ENCODE assay signal across 13 cellular contexts in genomic region chr18:3367491-3368091, GRCh38.
DNase-seq lines count a peak whose midpoint lies in the region; ATAC-seq and TF ChIP-seq lines count a peak whose summit lies in the region.
"Had no signal": no experiment of that assay in that cellular context is flagged by ENCODE, and none has a peak within 500 bp of the region (broad histone marks: within the 10 kb centered on the region; RNA-seq: fewer than 3 reads in every experiment).

No MANE protein-coding gene starts in this region.

- no peak overlapping the region for H3K4me3 Mint-ChIP-seq in neural progenitor cell
- H3K4me3 Mint-ChIP-seq: activated CD8-positive, alpha-beta T cell treated with anti-CD3 and anti-CD28 coated beads for 36 hours had no signal

- H3K36me3 ChIP-seq in PC-3 (ENCODE audit: low read depth, low read length) (no peaks in the 10 kb centered on the region), neural progenitor cell (no peaks in the 10 kb centered on the region)
- H3K36me3 ChIP-seq: neutrophil, SJCRH30 had no signal

- H3K4me2 ChIP-seq in PC-3 (ENCODE audit: low read length) (peak overlapping the region; percentile 66), neural progenitor cell (no peak overlapping the region)

- H3K4me1 ChIP-seq in PC-3 (ENCODE audit: insufficient read depth, low read length) (peaks cover 22% of the 10 kb centered on the region), neural progenitor cell (no peaks in the 10 kb centered on the region)

- H3K27ac Mint-ChIP-seq in neural progenitor cell, result peak overlapping the region; percentile 61
- H3K27ac Mint-ChIP-seq: activated CD8-positive, alpha-beta T cell treated with anti-CD3 and anti-CD28 coated beads for 36 hours had no signal

- H3K4me1 Mint-ChIP-seq in neural progenitor cell, result no peaks in the 10 kb centered on the region

- H3K27ac ChIP-seq in PC-3 (ENCODE audit: low read length), result peak overlapping the region; percentile 37
- no peak overlapping the region for H3K27ac ChIP-seq in neural progenitor cell
- H3K27ac ChIP-seq: dorsolateral prefrontal cortex, neutrophil, SJCRH30 had no signal

- no peaks in the 10 kb centered on the region for H3K9me3 ChIP-seq in PC-3 (ENCODE audit: low read length)
- H3K9me3 ChIP-seq in neural progenitor cell (ENCODE audit: low read depth), result no peaks in the 10 kb centered on the region
- H3K9me3 ChIP-seq: neutrophil, SJCRH30 had no signal

- intact Hi-C loops in PC-3 (cut with micrococcal nuclease), result no loop called here

- H3K79me2 ChIP-seq in PC-3 (ENCODE audit: low read length) (no peaks in the 10 kb centered on the region), neural progenitor cell (ENCODE audit: low read depth) (no peaks in the 10 kb centered on the region)

- H2AFZ ChIP-seq in PC-3 (ENCODE audit: low read length) (0 out of 2 replicates have a peak overlapping the region, but pooled peaks have one; percentile 26), neural progenitor cell (replicated peaks) (no peak overlapping the region)

- H4K20me1 ChIP-seq in PC-3 (ENCODE audit: low read length), result no peaks in the 10 kb centered on the region
- H4K20me1 ChIP-seq in neural progenitor cell (ENCODE audit: low read depth), result no peaks in the 10 kb centered on the region

- no peaks in the 10 kb centered on the region for H3K27me3 ChIP-seq in PC-3 (ENCODE audit: low read length)
- H3K27me3 ChIP-seq in neural progenitor cell, result no peaks in the 10 kb centered on the region
- H3K27me3 ChIP-seq: dorsolateral prefrontal cortex, neutrophil, SJCRH30 had no signal

- no peaks in the 10 kb centered on the region for H3K36me3 Mint-ChIP-seq in neural progenitor cell

- BruUV-seq in PC-3 (replicated peaks; lab: Mats Ljungman, UMichigan), result no TSS peak

- peaks cover 2% of the 10 kb centered on the region for H3K27me3 Mint-ChIP-seq in neural progenitor cell (ENCODE audit: insufficient read depth, low read depth)

- no peaks in the 10 kb centered on the region for H3F3A ChIP-seq in PC-3 (ENCODE audit: low read length, unreplicated experiment)
- H3F3A ChIP-seq in neural progenitor cell (ENCODE audit: low read depth), result no peaks in the 10 kb centered on the region

- ATAC-seq in PC-3 (peak; percentile 46), GM18858 (IDR thresholded peaks at IDR 0.05; ENCODE audit: unreplicated experiment) (no peak), GM18517 (IDR thresholded peaks at IDR 0.05; ENCODE audit: unreplicated experiment) (no peak)
- ATAC-seq: activated CD8-positive, alpha-beta T cell treated with anti-CD3 and anti-CD28 coated beads for 36 hours had no signal

- H3K9ac ChIP-seq in PC-3 (ENCODE audit: low read length) (no peak overlapping the region), neural progenitor cell (no peak overlapping the region)

- H3K9me3 Mint-ChIP-seq in neural progenitor cell, result no peaks in the 10 kb centered on the region

- H3K4me3 ChIP-seq in PC-3 (ENCODE audit: low read length), result no peak overlapping the region; the same call in 1 of the 2 replicates
- H3K4me3 ChIP-seq in cardiac fibroblast (replicated peaks in 1 of 2; ENCODE audit: low read depth in 2 of 2, low read length in 2 of 2), result no peak overlapping the region
- no peak overlapping the region for H3K4me3 ChIP-seq in neural progenitor cell
- H3K4me3 ChIP-seq: dorsolateral prefrontal cortex, SJCRH30 had no signal

- TF ChIP-seq CTCF in PC-3 (conservative IDR thresholded peaks at IDR 0.05; ENCODE audit: low read depth, low read length) (no peak), cardiac fibroblast (IDR thresholded peaks at IDR 0.05; ENCODE audit: low read depth, low read length) (no peak), neural progenitor cell (IDR thresholded peaks at IDR 0.05) (no peak)

- DNase-seq in ELR (ENCODE audit: low read depth) (peak; percentile 49), PC-3 (peak; percentile 48), cardiac fibroblast (ENCODE audit: low read depth in 2 of 2) (peak; percentile 78 to 81), neural progenitor cell (ENCODE audit: low spot score) (no peak), KG1 (lab: John Stamatoyannopoulos, UW) (no peak), SKM-1 treated with dmso at 0.1 percent for 144 hours (lab: John Stamatoyannopoulos, UW; ENCODE audit: unreplicated experiment) (no peak)
- DNase-seq: activated CD8-positive, alpha-beta T cell treated with anti-CD3 and anti-CD28 coated beads for 36 hours; AML-193; dorsolateral prefrontal cortex; SJCRH30 had no signal

- CTCF ChIA-PET in PC-3 (lab: Charles Lee), result no interaction called here

- no peaks in the 10 kb centered on the region for H3K9me2 ChIP-seq in PC-3 (replicated peaks; ENCODE audit: low read length)

- POLR2A ChIA-PET in PC-3 (lab: Charles Lee; ENCODE audit: unreplicated experiment), result interaction anchor here (0.6 kb wide), 1 partner anchor 299 kb away, joined by 9 read pairs; no protein-coding TSS in a partner anchor

Comparison
In these comparisons a context has a peak if more than half of its experiments do, and no peak if none do; other contexts are left out.
1. DNase-seq: peak in ELR (single experiment), PC-3 (single experiment) and cardiac fibroblast (2 of 2); none in neural progenitor cell (single experiment), KG1 (single experiment) and SKM-1 treated with dmso at 0.1 percent for 144 hours (single experiment).